In the genomic region with DNA sequence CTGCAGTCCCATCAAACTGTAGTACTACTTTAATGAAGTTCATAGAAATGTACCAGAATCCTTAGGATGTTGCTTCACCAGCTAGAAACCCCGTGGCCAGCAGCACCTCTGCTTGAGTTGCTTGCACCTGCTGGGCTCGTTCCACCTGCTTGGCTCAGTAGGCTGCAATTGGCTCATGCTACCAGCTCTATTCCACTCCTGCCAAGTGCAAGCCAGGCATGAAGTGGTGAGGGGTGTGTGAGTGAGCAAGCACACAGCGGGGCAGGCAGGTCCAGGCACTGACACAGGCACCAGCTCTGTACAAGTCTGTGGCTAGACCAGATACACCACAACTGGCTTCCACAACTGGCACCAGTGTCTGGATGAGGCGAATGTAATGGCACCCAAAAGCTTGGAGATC, we compare ENCODE assay signal across 30 cellular contexts.
"Had no signal": no experiment of that assay in that cellular context is flagged by ENCODE, and none has a peak within 500 bp of the region (broad histone marks: within the 10 kb centered on the region; RNA-seq: fewer than 3 reads in every experiment).

No MANE protein-coding gene starts in this region.

- DNase-seq: activated CD4-positive, alpha-beta memory T cell treated with anti-CD3 and anti-CD28 coated beads for 36 hours; activated CD4-positive, alpha-beta T cell treated with anti-CD3 and anti-CD28 coated beads for 36 hours; activated CD4-positive, alpha-beta T cell treated with anti-CD3 and anti-CD28 coated beads, Interleukin-2, amount 10 ng/mL, durations not matched to agents 24 days and 14 days; activated CD4-positive, CD25-positive, alpha-beta regulatory T cell; activated CD4-positive, CD25-positive, alpha-beta regulatory T cell treated with anti-CD3 and anti-CD28 coated beads, Interleukin-2, amount 50 U/mL, for 72 hours; activated CD8-positive, alpha-beta memory T cell treated with anti-CD3 and anti-CD28 coated beads, Interleukin-2, amount 10 ng/mL, durations not matched to agents 7 days and 5 days; activated CD8-positive, alpha-beta memory T cell treated with anti-CD3 and anti-CD28 coated beads, Interleukin-2, amount 50 U/mL, for 4 hours; activated CD8-positive, alpha-beta T cell treated with anti-CD3 and anti-CD28 coated beads, Interleukin-2, amount 10 ng/mL, durations not matched to agents 7 days and 5 days; activated gamma-delta T cell; activated naive CD4-positive, alpha-beta T cell; activated naive CD4-positive, alpha-beta T cell treated with anti-CD3 and anti-CD28 coated beads, Interleukin-2, amount 10 ng/mL, durations not matched to agents 7 days and 5 days; activated naive CD8-positive, alpha-beta T cell treated with anti-CD3 and anti-CD28 coated beads, Interleukin-2, amount 10 ng/mL, durations not matched to agents 7 days and 5 days; activated T-cell treated with anti-CD3 and anti-CD28 coated beads, Interleukin-2, amount 50 U/mL, for 24 hours; activated T-cell treated with anti-CD3 and anti-CD28 coated beads, Interleukin-2, amount 50 U/mL, for 72 hours; brain microvascular endothelial cell; effector memory CD4-positive, alpha-beta T cell; endodermal cell; foreskin keratinocyte; gastrocnemius medialis; glutamatergic neuron; T-helper 2 cell had no signal

- H3K4me3 Mint-ChIP-seq: activated CD4-positive, alpha-beta memory T cell treated with anti-CD3 and anti-CD28 coated beads for 36 hours; activated CD4-positive, alpha-beta T cell treated with anti-CD3 and anti-CD28 coated beads for 36 hours; activated CD4-positive, alpha-beta T cell treated with anti-CD3 and anti-CD28 coated beads, Interleukin-2, amount 10 ng/mL, durations not matched to agents 24 days and 14 days; activated CD8-positive, alpha-beta memory T cell treated with anti-CD3 and anti-CD28 coated beads, Interleukin-2, amount 10 ng/mL, durations not matched to agents 7 days and 5 days; activated CD8-positive, alpha-beta T cell treated with anti-CD3 and anti-CD28 coated beads, Interleukin-2, amount 10 ng/mL, durations not matched to agents 7 days and 5 days; activated naive CD4-positive, alpha-beta T cell treated with anti-CD3 and anti-CD28 coated beads, Interleukin-2, amount 10 ng/mL, durations not matched to agents 7 days and 5 days; activated naive CD8-positive, alpha-beta T cell treated with anti-CD3 and anti-CD28 coated beads, Interleukin-2, amount 10 ng/mL, durations not matched to agents 7 days and 5 days; activated T-cell treated with anti-CD3 and anti-CD28 coated beads, Interleukin-2, amount 50 U/mL, for 24 hours; activated T-cell treated with anti-CD3 and anti-CD28 coated beads, Interleukin-2, amount 50 U/mL, for 72 hours; central memory CD8-positive, alpha-beta T cell; dendritic cell treated with granulocyte-macrophage colony-stimulating factor and Interleukin-4, amounts not matched to agents 40 ng/mL and 50 ng/mL, for 4 days; endodermal cell had no signal

- H3K9me3 ChIP-seq: gastrocnemius medialis had no signal

- H3K27me3 ChIP-seq: brain microvascular endothelial cell, dorsolateral prefrontal cortex, foreskin keratinocyte, gastrocnemius medialis, heart left ventricle had no signal

- H3K27ac ChIP-seq: brain microvascular endothelial cell, coronary artery, dorsolateral prefrontal cortex, foreskin keratinocyte, gastrocnemius medialis, heart left ventricle had no signal

- H3K27ac Mint-ChIP-seq: activated CD4-positive, alpha-beta memory T cell treated with anti-CD3 and anti-CD28 coated beads for 36 hours; activated CD4-positive, alpha-beta T cell treated with anti-CD3 and anti-CD28 coated beads for 36 hours; activated CD4-positive, alpha-beta T cell treated with anti-CD3 and anti-CD28 coated beads, Interleukin-2, amount 10 ng/mL, durations not matched to agents 24 days and 14 days; activated CD8-positive, alpha-beta memory T cell treated with anti-CD3 and anti-CD28 coated beads, Interleukin-2, amount 10 ng/mL, durations not matched to agents 7 days and 5 days; activated CD8-positive, alpha-beta T cell treated with anti-CD3 and anti-CD28 coated beads, Interleukin-2, amount 10 ng/mL, durations not matched to agents 7 days and 5 days; activated naive CD4-positive, alpha-beta T cell treated with anti-CD3 and anti-CD28 coated beads, Interleukin-2, amount 10 ng/mL, durations not matched to agents 7 days and 5 days; activated naive CD4-positive, alpha-beta T cell treated with anti-CD3 and anti-CD28 coated beads, Interleukin-2, amount 50 U/mL, for 72 hours; activated naive CD8-positive, alpha-beta T cell treated with anti-CD3 and anti-CD28 coated beads, Interleukin-2, amount 10 ng/mL, durations not matched to agents 7 days and 5 days; activated T-cell treated with anti-CD3 and anti-CD28 coated beads, Interleukin-2, amount 50 U/mL, for 24 hours; activated T-cell treated with anti-CD3 and anti-CD28 coated beads, Interleukin-2, amount 50 U/mL, for 72 hours; dendritic cell treated with granulocyte-macrophage colony-stimulating factor and Interleukin-4, amounts not matched to agents 40 ng/mL and 50 ng/mL, for 4 days; endodermal cell had no signal

- H3K9me3 Mint-ChIP-seq: activated CD4-positive, alpha-beta T cell treated with anti-CD3 and anti-CD28 coated beads, Interleukin-2, amount 10 ng/mL, durations not matched to agents 24 days and 14 days; activated naive CD8-positive, alpha-beta T cell treated with anti-CD3 and anti-CD28 coated beads, Interleukin-2, amount 10 ng/mL, durations not matched to agents 7 days and 5 days had no signal

- FAIRE-seq: astrocyte, bronchial epithelial cell had no signal

- H3K4me3 ChIP-seq: coronary artery, dorsolateral prefrontal cortex, gastrocnemius medialis, heart left ventricle had no signal

- H3K4me1 Mint-ChIP-seq: activated CD4-positive, alpha-beta T cell treated with anti-CD3 and anti-CD28 coated beads for 36 hours; activated CD4-positive, alpha-beta T cell treated with anti-CD3 and anti-CD28 coated beads, Interleukin-2, amount 10 ng/mL, durations not matched to agents 24 days and 14 days; activated CD8-positive, alpha-beta memory T cell treated with anti-CD3 and anti-CD28 coated beads, Interleukin-2, amount 10 ng/mL, durations not matched to agents 7 days and 5 days; activated naive CD4-positive, alpha-beta T cell treated with anti-CD3 and anti-CD28 coated beads, Interleukin-2, amount 10 ng/mL, durations not matched to agents 7 days and 5 days; activated naive CD8-positive, alpha-beta T cell treated with anti-CD3 and anti-CD28 coated beads, Interleukin-2, amount 10 ng/mL, durations not matched to agents 7 days and 5 days; central memory CD8-positive, alpha-beta T cell had no signal

- H3K36me3 ChIP-seq: brain microvascular endothelial cell, gastrocnemius medialis, heart left ventricle had no signal

- ATAC-seq: activated CD4-positive, alpha-beta T cell treated with anti-CD3 and anti-CD28 coated beads for 36 hours; activated CD8-positive, alpha-beta memory T cell treated with anti-CD3 and anti-CD28 coated beads, Interleukin-2, amount 10 ng/mL, durations not matched to agents 7 days and 5 days; activated CD8-positive, alpha-beta T cell treated with anti-CD3 and anti-CD28 coated beads, Interleukin-2, amount 10 ng/mL, durations not matched to agents 7 days and 5 days; activated naive CD4-positive, alpha-beta T cell treated with anti-CD3 and anti-CD28 coated beads, Interleukin-2, amount 50 U/mL, for 72 hours; activated T-cell treated with anti-CD3 and anti-CD28 coated beads, Interleukin-2, amount 50 U/mL, for 72 hours; esophagus mucosa; foreskin keratinocyte; gastrocnemius medialis; heart left ventricle had no signal

- H3K4me1 ChIP-seq: foreskin keratinocyte, gastrocnemius medialis, heart left ventricle had no signal

- H3K27me3 Mint-ChIP-seq: activated CD4-positive, alpha-beta memory T cell treated with anti-CD3 and anti-CD28 coated beads for 36 hours; activated CD4-positive, alpha-beta T cell treated with anti-CD3 and anti-CD28 coated beads for 36 hours; activated CD4-positive, alpha-beta T cell treated with anti-CD3 and anti-CD28 coated beads, Interleukin-2, amount 10 ng/mL, durations not matched to agents 24 days and 14 days; activated CD8-positive, alpha-beta memory T cell treated with anti-CD3 and anti-CD28 coated beads, Interleukin-2, amount 10 ng/mL, durations not matched to agents 7 days and 5 days; activated naive CD4-positive, alpha-beta T cell treated with anti-CD3 and anti-CD28 coated beads, Interleukin-2, amount 10 ng/mL, durations not matched to agents 7 days and 5 days; activated naive CD8-positive, alpha-beta T cell treated with anti-CD3 and anti-CD28 coated beads, Interleukin-2, amount 10 ng/mL, durations not matched to agents 7 days and 5 days; activated T-cell treated with anti-CD3 and anti-CD28 coated beads, Interleukin-2, amount 50 U/mL, for 24 hours; central memory CD8-positive, alpha-beta T cell; dendritic cell treated with granulocyte-macrophage colony-stimulating factor and Interleukin-4, amounts not matched to agents 40 ng/mL and 50 ng/mL, for 4 days had no signal
